Comparison of ENCODE assay signal across 16 cellular contexts in genomic region chr20:3997446-3997845, GRCh38.
"Had no signal": no experiment of that assay in that cellular context is flagged by ENCODE, and none has a peak within 500 bp of the region (broad histone marks: within the 10 kb centered on the region; RNA-seq: fewer than 3 reads in every experiment).

No MANE protein-coding gene starts in this region.

- H3K36me3 ChIP-seq: left ventricle myocardium inferior, lower lobe of right lung, ovary, uterus had no signal

- H3K9me3 ChIP-seq: left ventricle myocardium inferior, lower lobe of right lung, ovary, uterus had no signal

- H3K27ac ChIP-seq: left ventricle myocardium inferior, lower lobe of right lung, ovary, uterus had no signal

- H3K4me1 ChIP-seq: lower lobe of right lung, uterus had no signal

- ATAC-seq: left cardiac atrium, lower lobe of right lung, natural killer cell, right cardiac atrium had no signal

- H3K27me3 ChIP-seq: ovary, uterus had no signal

- DNase-seq: effector CD4-positive, alpha-beta T cell; endodermal cell; erythroblast; foreskin melanocyte; kidney; left cardiac atrium; left ventricle myocardium inferior; lower lobe of right lung; natural killer cell; nucleus accumbens; ovary; right cardiac atrium; small intestine; stimulated activated CD4-positive, alpha-beta T cell treated with anti-CD3 and anti-CD28 coated beads, Interleukin-12 subunit alpha, Interleukin-12 subunit beta, amount 100 ng/mL, for 4 hours; stimulated activated naive CD4-positive, alpha-beta T cell treated with Interleukin-2 at 50 U/mL for 16 hours; uterus had no signal

- H3K4me3 ChIP-seq: left ventricle myocardium inferior, lower lobe of right lung, ovary, uterus had no signal
